7 cellular contexts compared by ENCODE assay signal in the genomic region with DNA sequence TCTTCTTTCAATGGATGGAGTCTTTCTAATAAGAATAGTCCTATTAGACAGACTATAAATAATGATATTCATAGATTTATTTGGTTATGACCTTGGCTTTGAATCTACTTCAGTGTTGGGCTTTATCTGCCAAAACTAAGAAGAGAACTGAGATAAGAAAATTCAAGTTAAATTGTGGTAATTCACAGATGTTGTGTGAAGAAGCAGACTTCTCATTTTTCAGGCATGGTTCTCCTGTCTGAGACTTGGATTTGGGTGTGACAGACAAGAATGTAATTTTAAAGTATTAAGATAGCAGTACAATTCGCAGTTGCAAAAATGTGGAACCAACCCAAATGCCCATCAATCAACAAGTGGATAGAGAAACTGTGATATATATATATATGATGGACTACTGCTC.
"Had no signal": no experiment of that assay in that cellular context is flagged by ENCODE, and none has a peak within 500 bp of the region (broad histone marks: within the 10 kb centered on the region; RNA-seq: fewer than 3 reads in every experiment).

No MANE protein-coding gene starts in this region.

- H3K36me3 Mint-ChIP-seq: IgD-negative memory B cell had no signal

- H3K9me3 Mint-ChIP-seq: HFFc6 had no signal

- H3K36me3 ChIP-seq: HAP-1 had no signal

- H3K27ac ChIP-seq: GM23248, HL-60 had no signal

- H3K4me3 Mint-ChIP-seq: HFFc6, IgD-negative memory B cell had no signal

- DNase-seq: GM23248, GOT3, H7, HFFc6 had no signal

- H3K9me3 ChIP-seq: HAP-1 had no signal

- H3K27ac Mint-ChIP-seq: HFFc6, IgD-negative memory B cell had no signal

- H3K4me3 ChIP-seq: GM23248, HAP-1 had no signal
